Comparison of ENCODE assay signal across 8 cellular contexts in genomic region chr11:72831521-72832300, GRCh38. TPM values are rescaled to one million over a fixed set of nuclear protein-coding genes. Genes with fewer than 3 reads are reported as not detected.
DNase-seq lines count a peak whose midpoint lies in the region; ATAC-seq and TF ChIP-seq lines count a peak whose summit lies in the region.

No MANE protein-coding gene starts in this region.

- peak overlapping the region; percentile 44 to 85 for H3K27ac Mint-ChIP-seq in activated naive CD4-positive, alpha-beta T cell treated with anti-CD3 and anti-CD28 coated beads, Interleukin-2, amount 50 U/mL, for 72 hours
- no peak overlapping the region for H3K27ac Mint-ChIP-seq in glutamatergic neuron (ENCODE audit: unreplicated experiment)

- H3K9me3 ChIP-seq in MG63: no peaks in the 10 kb centered on the region
- H3K9me3 ChIP-seq in parathyroid adenoma (ENCODE audit: control insufficient read depth, low read length): no peaks in the 10 kb centered on the region

- no peak overlapping the region for H3K4me3 ChIP-seq in MG63
- H3K4me3 ChIP-seq in parathyroid adenoma (ENCODE audit: low read depth, low read length): no peak overlapping the region

- peaks cover 3% of the 10 kb centered on the region for H3K36me3 ChIP-seq in MG63
- no peaks in the 10 kb centered on the region for H3K36me3 ChIP-seq in parathyroid adenoma (ENCODE audit: control insufficient read depth, insufficient read depth, low read length)

- peak; percentile 83 for DNase-seq in ELR (ENCODE audit: low read depth)
- peak; percentile 66 for DNase-seq in MG63
- DNase-seq in RPMI8226: peak; percentile 47
- peak in 1 of 2 donors; percentile 60 for DNase-seq in activated naive CD4-positive, alpha-beta T cell treated with anti-CD3 and anti-CD28 coated beads, Interleukin-2, amount 50 U/mL, for 72 hours (ENCODE audit: low spot score in 2 of 2)
- peak; percentile 89 for DNase-seq in glutamatergic neuron

- peaks cover 3% of the 10 kb centered on the region for H3K27me3 Mint-ChIP-seq in glutamatergic neuron (ENCODE audit: unreplicated experiment)

- ATAC-seq in activated naive CD4-positive, alpha-beta T cell treated with anti-CD3 and anti-CD28 coated beads, Interleukin-2, amount 50 U/mL, for 72 hours: peak; percentile 58 to 63
- ATAC-seq in GM21423 (IDR thresholded peaks at IDR 0.05; ENCODE audit: unreplicated experiment): no peak
- ATAC-seq in GM18861 (IDR thresholded peaks at IDR 0.05; ENCODE audit: unreplicated experiment): no peak

- TF ChIP-seq CTCF in glutamatergic neuron (IDR thresholded peaks at IDR 0.05; ENCODE audit: partially characterized antibody, unreplicated experiment) (peak; percentile 88), parathyroid adenoma (IDR thresholded peaks at IDR 0.05) (peak; percentile 83)

- H3K9ac ChIP-seq in parathyroid adenoma: no peak overlapping the region

- H3K4me2 ChIP-seq in parathyroid adenoma (ENCODE audit: low read length): no peak overlapping the region

- no peak overlapping the region for H3K4me3 Mint-ChIP-seq in glutamatergic neuron (ENCODE audit: unreplicated experiment)

- no peaks in the 10 kb centered on the region for H3K79me2 ChIP-seq in parathyroid adenoma

- peaks cover 11% of the 10 kb centered on the region for H3K4me1 Mint-ChIP-seq in glutamatergic neuron (ENCODE audit: low read depth, unreplicated experiment)

- no peak overlapping the region for H2AFZ ChIP-seq in parathyroid adenoma

- no peaks in the 10 kb centered on the region for H3K9me3 Mint-ChIP-seq in activated naive CD4-positive, alpha-beta T cell treated with anti-CD3 and anti-CD28 coated beads, Interleukin-2, amount 50 U/mL, for 72 hours
- no peaks in the 10 kb centered on the region for H3K9me3 Mint-ChIP-seq in glutamatergic neuron (ENCODE audit: unreplicated experiment)

- H3K4me1 ChIP-seq in parathyroid adenoma: no peaks in the 10 kb centered on the region

- H3K27me3 ChIP-seq in MG63 (no peaks in the 10 kb centered on the region), parathyroid adenoma (ENCODE audit: control insufficient read depth, insufficient read depth, low read length) (no peaks in the 10 kb centered on the region)

- peak overlapping the region; percentile 84 for H3K27ac ChIP-seq in parathyroid adenoma

- no peaks in the 10 kb centered on the region for H3K36me3 Mint-ChIP-seq in activated naive CD4-positive, alpha-beta T cell treated with anti-CD3 and anti-CD28 coated beads, Interleukin-2, amount 50 U/mL, for 72 hours
- no peaks in the 10 kb centered on the region for H3K36me3 Mint-ChIP-seq in glutamatergic neuron (ENCODE audit: unreplicated experiment)

RNA-seq across cellular contexts. Expression of gene ATG16L2, which starts 17.5 kb away (rescaled TPM):
- 2.2 and 5.1 TPM in 2 replicates for total RNA-seq in MG63 (2014; rRNA removed; shearing (Covaris generic); ENCODE audit: low replicate concordance)
- total RNA-seq in activated naive CD4-positive, alpha-beta T cell treated with anti-CD3 and anti-CD28 coated beads, Interleukin-2, amount 50 U/mL, for 72 hours: 100 to 1,000 TPM in 1 of 2 donors, 10 to 100 TPM in 1; 64.2 to 189 TPM
- 6.9 TPM for total RNA-seq in glutamatergic neuron (ENCODE audit: unreplicated experiment)

RNA-seq across cellular contexts. Expression of gene STARD10, which starts 37.9 kb away (rescaled TPM):
- total RNA-seq in MG63 (2014; rRNA removed; shearing (Covaris generic); ENCODE audit: low replicate concordance): 0.91 and 15.1 TPM in 2 replicates
- total RNA-seq in activated naive CD4-positive, alpha-beta T cell treated with anti-CD3 and anti-CD28 coated beads, Interleukin-2, amount 50 U/mL, for 72 hours: 10 to 100 TPM in 1 of 2 donors, 1 to 10 TPM in 1; 8.0 to 11.9 TPM
- 13.5 TPM for total RNA-seq in glutamatergic neuron (ENCODE audit: unreplicated experiment)

Comparison
In these comparisons a context has a peak if more than half of its experiments do, and no peak if none do; other contexts are left out.
1. ATAC-seq: peak in activated naive CD4-positive, alpha-beta T cell treated with anti-CD3 and anti-CD28 coated beads, Interleukin-2, amount 50 U/mL, for 72 hours (2 of 2); none in GM21423 (single experiment) and GM18861 (single experiment).